8 cellular contexts compared by ENCODE assay signal in the genomic region with DNA sequence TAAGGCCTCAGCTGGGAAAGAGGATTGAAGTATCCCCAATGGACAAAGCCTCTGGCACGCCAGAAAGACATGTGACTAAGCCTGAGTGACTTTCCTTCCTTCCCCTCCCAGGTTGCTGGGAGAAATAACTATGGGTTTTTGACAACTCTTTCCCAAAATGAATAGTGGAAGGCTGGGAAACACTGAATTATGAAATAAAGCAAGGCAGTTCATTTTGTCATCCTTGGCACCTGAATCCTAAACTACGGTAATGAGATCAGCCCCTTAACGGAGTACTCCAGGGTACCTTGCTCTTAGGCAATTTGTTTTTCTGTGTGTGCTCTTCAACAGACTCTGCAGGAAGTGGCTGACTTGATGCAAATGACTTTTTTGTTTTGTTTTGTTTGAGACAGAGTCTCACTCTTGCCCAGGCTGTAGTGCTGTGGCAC.
DNase-seq lines count a peak whose midpoint lies in the region; ATAC-seq lines count a peak whose summit lies in the region.

No MANE protein-coding gene starts in this region.

- H3K4me1 Mint-ChIP-seq in stimulated activated effector memory CD8-positive, alpha-beta T cell treated with anti-CD3 and anti-CD28 coated beads, Interleukin-12 subunit alpha, Interleukin-12 subunit beta, amount 100 ng/mL, for 72 hours = peaks cover 24% of the 10 kb centered on the region

- peak; percentile 15 for DNase-seq in activated gamma-delta T cell treated with Interleukin-2 at 50 U/mL for 16 hours
- DNase-seq in activated gamma-delta T cell (lab: John Stamatoyannopoulos, UW) = no peak
- DNase-seq in dermis blood vessel endothelial cell = peak; percentile 73
- DNase-seq in stimulated activated effector memory CD8-positive, alpha-beta T cell treated with anti-CD3 and anti-CD28 coated beads, Interleukin-12 subunit alpha, Interleukin-12 subunit beta, amount 100 ng/mL, for 72 hours (ENCODE audit: low spot score in 2 of 2) = no peak
- DNase-seq in NOMO-1 treated with dmso at 0.1 percent for 144 hours (lab: John Stamatoyannopoulos, UW; ENCODE audit: unreplicated experiment) = no peak
- DNase-seq in NCI-H748 (lab: John Stamatoyannopoulos, UW; ENCODE audit: unreplicated experiment) = no peak
- no peak for DNase-seq in posterior vena cava (ENCODE audit: low spot score)

- no peaks in the 10 kb centered on the region for H3K9me3 Mint-ChIP-seq in stimulated activated effector memory CD8-positive, alpha-beta T cell treated with anti-CD3 and anti-CD28 coated beads, Interleukin-12 subunit alpha, Interleukin-12 subunit beta, amount 100 ng/mL, for 72 hours

- ATAC-seq in HG03139 (IDR thresholded peaks at IDR 0.05; ENCODE audit: unreplicated experiment) = peak; percentile 85
- peak; percentile 62 for ATAC-seq in stimulated activated effector memory CD8-positive, alpha-beta T cell treated with anti-CD3 and anti-CD28 coated beads, Interleukin-12 subunit alpha, Interleukin-12 subunit beta, amount 100 ng/mL, for 72 hours

- intact Hi-C loops in posterior vena cava (cut with DNase I) = no loop called here

- no peak overlapping the region for H3K27ac Mint-ChIP-seq in stimulated activated effector memory CD8-positive, alpha-beta T cell treated with anti-CD3 and anti-CD28 coated beads, Interleukin-12 subunit alpha, Interleukin-12 subunit beta, amount 100 ng/mL, for 72 hours

- no peaks in the 10 kb centered on the region for H3K36me3 Mint-ChIP-seq in stimulated activated effector memory CD8-positive, alpha-beta T cell treated with anti-CD3 and anti-CD28 coated beads, Interleukin-12 subunit alpha, Interleukin-12 subunit beta, amount 100 ng/mL, for 72 hours

- H3K4me3 Mint-ChIP-seq in stimulated activated effector memory CD8-positive, alpha-beta T cell treated with anti-CD3 and anti-CD28 coated beads, Interleukin-12 subunit alpha, Interleukin-12 subunit beta, amount 100 ng/mL, for 72 hours = peak overlapping the region; percentile 66

Comparison
In these comparisons a context has a peak if more than half of its experiments do, and no peak if none do; other contexts are left out.
1. DNase-seq: peak in activated gamma-delta T cell treated with Interleukin-2 at 50 U/mL for 16 hours (single experiment) and dermis blood vessel endothelial cell (single experiment); none in activated gamma-delta T cell (single experiment), stimulated activated effector memory CD8-positive, alpha-beta T cell treated with anti-CD3 and anti-CD28 coated beads, Interleukin-12 subunit alpha, Interleukin-12 subunit beta, amount 100 ng/mL, for 72 hours (0 of 2), NOMO-1 treated with dmso at 0.1 percent for 144 hours (single experiment), NCI-H748 (single experiment) and posterior vena cava (single experiment).